Comparison of ENCODE assay signal across 8 cellular contexts in the genomic region with DNA sequence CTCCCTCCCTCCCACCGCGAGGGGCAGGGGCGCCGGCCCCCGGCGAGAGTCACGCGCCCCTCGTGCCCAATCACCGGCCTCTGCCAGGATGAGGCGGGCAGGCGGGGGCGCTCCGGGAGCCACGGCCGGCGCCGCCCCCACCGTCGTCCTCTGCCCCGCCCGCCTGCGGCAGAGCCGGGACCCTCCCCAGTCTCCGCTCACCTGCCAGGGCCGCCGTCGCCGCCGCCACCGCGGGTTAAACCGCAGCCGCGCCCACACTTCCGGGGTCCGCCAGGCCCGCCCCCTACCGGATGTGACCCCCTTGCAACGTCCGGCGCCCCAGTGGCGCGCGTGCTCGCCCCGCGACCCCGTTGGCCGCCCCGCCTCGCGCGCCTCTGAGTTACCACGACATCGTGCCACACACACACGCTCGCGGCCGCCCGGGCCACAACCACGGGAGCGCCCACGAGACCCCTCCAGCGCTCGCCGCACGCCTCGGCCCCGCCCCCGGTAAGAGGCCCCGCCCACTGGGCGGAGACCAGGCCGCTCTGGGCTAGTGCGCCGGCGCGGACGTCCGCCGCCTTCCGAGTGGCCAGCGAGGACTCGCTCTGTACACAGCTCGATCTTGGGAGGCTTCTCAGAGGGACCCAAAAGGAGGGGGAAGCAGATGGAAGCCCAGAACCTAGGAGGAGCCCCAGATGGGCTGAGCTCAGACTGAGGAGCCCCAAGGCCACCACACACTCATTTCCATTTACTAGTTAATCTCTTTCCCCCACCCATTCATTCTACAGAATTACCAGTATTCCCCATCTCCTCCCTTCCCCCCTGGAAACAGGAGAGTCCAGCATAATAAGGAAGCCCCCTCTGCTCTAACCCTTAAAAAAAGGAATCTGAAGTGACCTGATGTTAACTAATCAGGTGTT. TPM values are rescaled to one million over a fixed set of nuclear protein-coding genes. Genes with fewer than 3 reads are reported as not detected.
DNase-seq lines count a peak whose midpoint lies in the region; ATAC-seq, FAIRE-seq and TF ChIP-seq lines count a peak whose summit lies in the region.

A gene (minus strand): TSS at position 237 of the 902 bp plus-strand sequence. CDS start 22,597 bp downstream, outside the sequence.

- H3K27ac ChIP-seq in AG04450 (ENCODE audit: low read depth, low read length) (peak within 1 kb of the TSS; percentile 53), mammary epithelial cell (ENCODE audit: insufficient read depth, low read depth, low read length) (peak within 1 kb of the TSS; percentile 80), small intestine (ENCODE audit: low read depth in 1 of 2, low read length in 1 of 2) (peak within 1 kb of the TSS; percentile 96 to 97)

- no peaks in the 10 kb centered on the region for H4K20me1 ChIP-seq in mammary epithelial cell (ENCODE audit: insufficient read depth, low read length)

- peak within 1 kb of the TSS; percentile 73 for H3K9ac ChIP-seq in mammary epithelial cell (ENCODE audit: insufficient read depth, low read length)

- H3K4me3 ChIP-seq in AG04450 (ENCODE audit: low read depth, low read length) (peak within 1 kb of the TSS; percentile 79), WI38 (ENCODE audit: low read depth, low read length) (peak within 1 kb of the TSS; percentile 76), mammary epithelial cell (replicated peaks in 1 of 3; ENCODE audit: insufficient read depth in 1 of 3, low read depth in 2 of 3, low read length in 3 of 3) (peak within 1 kb of the TSS; percentile 57 to 82 (median 65)), small intestine (ENCODE audit: low read depth in 1 of 2, low read length in 2 of 2) (peak within 1 kb of the TSS; percentile 65 to 75)

- in situ Hi-C loops in mammary epithelial cell (cut with MboI; ENCODE audit: low sequenced_read_pairs in 2 of 2), result loop anchor here in 1 of 2 donors (25.0 kb wide), 1 partner anchor 324 kb away; a partner anchor contains a TSS

- no peak for FAIRE-seq in small intestine (lab: Jason Lieb, UNC)

- H3K27me3 ChIP-seq in AG04450 (ENCODE audit: control insufficient read depth, insufficient read depth, low read length) (no peaks in the 10 kb centered on the region), mammary epithelial cell (ENCODE audit: insufficient read depth, low read length) (no peaks in the 10 kb centered on the region), small intestine (ENCODE audit: control insufficient read depth in 2 of 2, insufficient read depth in 2 of 2, low read length in 2 of 2) (no peaks in the 10 kb centered on the region)

- POLR2A ChIA-PET in AG04450 (lab: Yijun Ruan, JAX), result interaction anchor here (0.6 to 1.0 kb wide), 3 partner anchors 19 to 230 kb away, joined by 3 to 5 read pairs (median 4); no protein-coding TSS in a partner anchor

- DNase-seq in AG04450 (ENCODE audit: low read depth, low spot score), result peak; percentile 59
- peak; percentile 94 for DNase-seq in NCI-H2227 (lab: John Stamatoyannopoulos, UW; ENCODE audit: unreplicated experiment)
- DNase-seq in mammary epithelial cell, result peak; percentile 87
- DNase-seq in iPS-NIHi11 (ENCODE audit: low spot score), result peak; percentile 98
- DNase-seq in small intestine, result peak; percentile 86

- CTCF ChIA-PET in AG04450 (lab: Charles Lee), result interaction anchor here (0.5 to 1.6 kb wide), 3 partner anchors 12 to 229 kb away, joined by 3 to 5 read pairs (median 3); no protein-coding TSS in a partner anchor
- CTCF ChIA-PET in mammary epithelial cell (lab: Charles Lee; ENCODE audit: low non-redundant PET), result no interaction called here

- 0% methylated on average over 3 of the region's 85 CpGs for WGBS in mammary epithelial cell (ENCODE audit: low coverage, missing lambda C conversion rate)
- 1% methylated on average over 30 to 85 of the region's 85 CpGs for WGBS in small intestine, 3 donors

- H3K4me2 ChIP-seq in mammary epithelial cell (ENCODE audit: insufficient read depth, low read depth, low read length), result peak within 1 kb of the TSS; percentile 89

- H3K4me1 ChIP-seq in mammary epithelial cell (ENCODE audit: insufficient read depth, low read length), result peaks cover 32% of the 10 kb centered on the region
- peaks cover 1 to 3% of the 10 kb centered on the region in 2 donors for H3K4me1 ChIP-seq in small intestine (ENCODE audit: control insufficient read depth in 2 of 2, insufficient read depth in 1 of 2, low read depth in 1 of 2, low read length in 1 of 2)

- intact Hi-C loops in mammary epithelial cell (cut with micrococcal nuclease), result loop anchor here (1.0 to 5.0 kb wide), 3 partner anchors 26 to 244 kb away; no protein-coding TSS in a partner anchor

- dilution Hi-C loops in mammary epithelial cell (cut with HindIII; ENCODE audit: low sequenced_read_pairs), result no loop called here

- H3K36me3 ChIP-seq in mammary epithelial cell (ENCODE audit: insufficient read depth, low read length), result no peaks in the 10 kb centered on the region
- no peaks in the 10 kb centered on the region for H3K36me3 ChIP-seq in small intestine (ENCODE audit: control insufficient read depth in 2 of 2, insufficient read depth in 2 of 2, low read length in 2 of 2)

- H3K79me2 ChIP-seq in mammary epithelial cell (ENCODE audit: insufficient read depth, low read length), result peaks cover 41% of the 10 kb centered on the region

- H3K9me3 ChIP-seq in AG04450 (ENCODE audit: control insufficient read depth, insufficient read depth, low read length), result no peaks in the 10 kb centered on the region
- no peaks in the 10 kb centered on the region for H3K9me3 ChIP-seq in mammary epithelial cell (replicated peaks; ENCODE audit: insufficient read depth, low read length)
- H3K9me3 ChIP-seq in small intestine (ENCODE audit: control insufficient read depth, low read depth), result no peaks in the 10 kb centered on the region

- TF ChIP-seq CTCF in AG04450 (IDR thresholded peaks at IDR 0.05; ENCODE audit: low read depth, low read length) (no peak), WI38 (IDR thresholded peaks at IDR 0.05; ENCODE audit: low read depth, low read length) (no peak), mammary epithelial cell (conservative IDR thresholded peaks at IDR 0.05 in 1 of 2, IDR thresholded peaks at IDR 0.05 in 1 of 2; ENCODE audit: extremely low read depth in 1 of 2, insufficient read depth in 1 of 2, low read depth in 1 of 2, low read length in 2 of 2) (no peak)

- peak; percentile 81 for ATAC-seq in GM18907 (IDR thresholded peaks at IDR 0.05; ENCODE audit: unreplicated experiment)
- ATAC-seq in HG03135 (IDR thresholded peaks at IDR 0.05; ENCODE audit: unreplicated experiment), result peak; percentile 70

- peak within 1 kb of the TSS; percentile 86 for H2AFZ ChIP-seq in mammary epithelial cell (ENCODE audit: low read depth, low read length)

- TSS peak; percentile 88 for BruUV-seq in mammary epithelial cell (replicated peaks; lab: Mats Ljungman, UMichigan)

RNA-seq across cellular contexts. Expression of the gene that starts here (rescaled TPM):
- polyA plus RNA-seq in AG04450 (2011; rRNA removed) (9.1 and 10.9 TPM in 2 replicates), mammary epithelial cell (9.9 TPM), small intestine (10 to 100 TPM; 17.8 to 31.1 (median 30.6) TPM)
- polyA minus RNA-seq in AG04450 (2011; rRNA and poly(A)+ RNA removed), result 5.2 and 5.7 TPM in 2 replicates
- 10 to 100 TPM; 10.7 to 17.1 TPM for total RNA-seq in mammary epithelial cell
- 9.6 TPM for polyA minus RNA-seq in mammary epithelial cell

Comparison
In these comparisons a context has a peak if more than half of its experiments do, and no peak if none do; other contexts are left out.
1. Peak in every context shown above with its lines: DNase-seq, ATAC-seq, H3K4me3 ChIP-seq and H3K27ac ChIP-seq.